In genomic region chr12:58044966-58045365, GRCh38 we compare ENCODE assay signal across 27 cellular contexts.
"Had no signal": no experiment of that assay in that cellular context is flagged by ENCODE, and none has a peak within 500 bp of the region (broad histone marks: within the 10 kb centered on the region; RNA-seq: fewer than 3 reads in every experiment).

No MANE protein-coding gene starts in this region.

- H3K27ac Mint-ChIP-seq: stimulated activated effector memory CD8-positive, alpha-beta T cell treated with anti-CD3 and anti-CD28 coated beads, Interleukin-12 subunit alpha, Interleukin-12 subunit beta, amount 100 ng/mL, for 72 hours; stimulated activated naive B cell treated with anti-CD40 and anti-IgM and Interleukin-4, amounts not matched to agents 10 μg/mL and 1 μg/mL and 100 μg/mL, for 72 hours; stimulated activated naive CD8-positive, alpha-beta T cell treated with anti-CD3 and anti-CD28 coated beads, Interleukin-15, Interleukin-2, amounts not matched to agents 100 ng/mL and 50 ng/mL, for 24 hours; type B pancreatic cell had no signal

- H3K4me1 ChIP-seq: stomach, suprapubic skin, testis, thyroid gland, tibial artery, tibial nerve, transverse colon, upper lobe of left lung, upper lobe of right lung, uterus, vagina had no signal

- H3K27me3 Mint-ChIP-seq: type B pancreatic cell had no signal

- H3K9me3 Mint-ChIP-seq: type B pancreatic cell had no signal

- H3K36me3 Mint-ChIP-seq: stimulated activated effector memory CD8-positive, alpha-beta T cell treated with anti-CD3 and anti-CD28 coated beads, Interleukin-12 subunit alpha, Interleukin-12 subunit beta, amount 100 ng/mL, for 72 hours; type B pancreatic cell had no signal

- H3K27ac ChIP-seq: stomach, suprapubic skin, testis, thoracic aorta, thyroid gland, tibial artery, tibial nerve, transverse colon, upper lobe of left lung, upper lobe of right lung, uterus, vagina had no signal

- H3K4me3 ChIP-seq: stomach, suprapubic skin, testis, thoracic aorta, thyroid gland, tibial artery, tibial nerve, transverse colon, upper lobe of left lung, upper lobe of right lung, uterus, vagina had no signal

- H3K36me3 ChIP-seq: stomach, suprapubic skin, thoracic aorta, thyroid gland, tibial artery, tibial nerve, transverse colon, upper lobe of left lung, upper lobe of right lung, uterus, vagina had no signal

- ATAC-seq: stimulated activated effector memory CD8-positive, alpha-beta T cell treated with anti-CD3 and anti-CD28 coated beads, Interleukin-12 subunit alpha, Interleukin-12 subunit beta, amount 100 ng/mL, for 72 hours; stimulated activated naive B cell treated with anti-CD40 and anti-IgM and Interleukin-4, amounts not matched to agents 10 μg/mL and 1 μg/mL and 100 μg/mL, for 72 hours; stimulated activated naive CD8-positive, alpha-beta T cell treated with anti-CD3 and anti-CD28 coated beads, Interleukin-15, amount 100 ng/mL, for 72 hours; stimulated activated naive CD8-positive, alpha-beta T cell treated with anti-CD3 and anti-CD28 coated beads, Interleukin-15, Interleukin-2, amounts not matched to agents 100 U/mL and 50 U/mL, for 24 hours; upper lobe of right lung had no signal

- H3K4me3 Mint-ChIP-seq: stimulated activated effector memory CD8-positive, alpha-beta T cell treated with anti-CD3 and anti-CD28 coated beads, Interleukin-12 subunit alpha, Interleukin-12 subunit beta, amount 100 ng/mL, for 72 hours; stimulated activated naive B cell treated with anti-CD40 and anti-IgM and Interleukin-4, amounts not matched to agents 10 μg/mL and 1 μg/mL and 100 μg/mL, for 72 hours; stimulated activated naive CD8-positive, alpha-beta T cell treated with anti-CD3 and anti-CD28 coated beads, Interleukin-15, amount 100 ng/mL, for 72 hours; stimulated activated naive CD8-positive, alpha-beta T cell treated with anti-CD3 and anti-CD28 coated beads, Interleukin-15, Interleukin-2, amounts not matched to agents 100 ng/mL and 50 ng/mL, for 24 hours; type B pancreatic cell had no signal

- DNase-seq: stimulated activated CD4-positive, alpha-beta T cell treated with anti-CD3 and anti-CD28 coated beads, Interleukin-2, amount 100 ng/mL, for 48 hours; stimulated activated CD4-positive, alpha-beta T cell treated with anti-CD3 and anti-CD28 coated beads, Interleukin-4, amount 100 ng/mL, for 1 hour; stimulated activated CD4-positive, alpha-beta T cell treated with anti-CD3 and anti-CD28 coated beads, Interleukin-4, amount 100 ng/mL, for 24 hours; stimulated activated CD4-positive, alpha-beta T cell treated with anti-CD3 and anti-CD28 coated beads, Interleukin-4, amount 100 ng/mL, for 4 hours; stimulated activated CD8-positive, alpha-beta memory T cell treated with anti-CD3 and anti-CD28 coated beads, Interleukin-4, amount 100 ng/mL, for 48 hours; stimulated activated naive B cell treated with anti-CD40 and anti-IgM and Interleukin-4, amounts not matched to agents 10 μg/mL and 1 μg/mL and 100 μg/mL, for 72 hours; stimulated activated naive CD4-positive, alpha-beta T cell; stimulated activated naive CD4-positive, alpha-beta T cell treated with Interleukin-2 at 50 U/mL for 16 hours; stimulated activated naive CD8-positive, alpha-beta T cell treated with anti-CD3 and anti-CD28 coated beads, Interleukin-15, amount 100 ng/mL, for 72 hours; stimulated activated naive CD8-positive, alpha-beta T cell treated with anti-CD3 and anti-CD28 coated beads, Interleukin-15, Interleukin-2, amounts not matched to agents 100 U/mL and 50 U/mL, for 24 hours; stomach; substantia nigra; testis; thyroid gland; tibial artery; transverse colon; trophoblast cell; upper lobe of left lung; upper lobe of right lung; uterus had no signal

- H3K27me3 ChIP-seq: suprapubic skin, testis, thyroid gland, tibial artery, tibial nerve, transverse colon, upper lobe of left lung, upper lobe of right lung, uterus, vagina had no signal

- H3K4me1 Mint-ChIP-seq: stimulated activated effector memory CD8-positive, alpha-beta T cell treated with anti-CD3 and anti-CD28 coated beads, Interleukin-12 subunit alpha, Interleukin-12 subunit beta, amount 100 ng/mL, for 72 hours; stimulated activated naive B cell treated with anti-CD40 and anti-IgM and Interleukin-4, amounts not matched to agents 10 μg/mL and 1 μg/mL and 100 μg/mL, for 72 hours; stimulated activated naive CD8-positive, alpha-beta T cell treated with anti-CD3 and anti-CD28 coated beads, Interleukin-15, amount 100 ng/mL, for 72 hours had no signal

- H3K9me3 ChIP-seq: suprapubic skin, testis, thyroid gland, transverse colon, upper lobe of right lung, uterus, vagina had no signal
